ENCODE assay signal across 1 cellular context in genomic region chr1:109181085-109181806, GRCh38.
TF ChIP-seq lines count a peak whose summit lies in the region.

No MANE protein-coding gene starts in this region.

TF ChIP-seq in WTC11, 78 proteins besides CTCF, POLR2A, EP300 and RAD21 (continued from another document):
- TF ChIP-seq ZBTB21 (CRISPR knock-in tag; IDR thresholded peaks at IDR 0.05; ENCODE audit: borderline replicate concordance) (no peak), TEAD1 (CRISPR knock-in tag; IDR thresholded peaks at IDR 0.05) (no peak), ELF4 (CRISPR knock-in tag; IDR thresholded peaks at IDR 0.05; ENCODE audit: low read depth) (no peak)
